Comparison of ENCODE assay signal across 9 cellular contexts in the genomic region with DNA sequence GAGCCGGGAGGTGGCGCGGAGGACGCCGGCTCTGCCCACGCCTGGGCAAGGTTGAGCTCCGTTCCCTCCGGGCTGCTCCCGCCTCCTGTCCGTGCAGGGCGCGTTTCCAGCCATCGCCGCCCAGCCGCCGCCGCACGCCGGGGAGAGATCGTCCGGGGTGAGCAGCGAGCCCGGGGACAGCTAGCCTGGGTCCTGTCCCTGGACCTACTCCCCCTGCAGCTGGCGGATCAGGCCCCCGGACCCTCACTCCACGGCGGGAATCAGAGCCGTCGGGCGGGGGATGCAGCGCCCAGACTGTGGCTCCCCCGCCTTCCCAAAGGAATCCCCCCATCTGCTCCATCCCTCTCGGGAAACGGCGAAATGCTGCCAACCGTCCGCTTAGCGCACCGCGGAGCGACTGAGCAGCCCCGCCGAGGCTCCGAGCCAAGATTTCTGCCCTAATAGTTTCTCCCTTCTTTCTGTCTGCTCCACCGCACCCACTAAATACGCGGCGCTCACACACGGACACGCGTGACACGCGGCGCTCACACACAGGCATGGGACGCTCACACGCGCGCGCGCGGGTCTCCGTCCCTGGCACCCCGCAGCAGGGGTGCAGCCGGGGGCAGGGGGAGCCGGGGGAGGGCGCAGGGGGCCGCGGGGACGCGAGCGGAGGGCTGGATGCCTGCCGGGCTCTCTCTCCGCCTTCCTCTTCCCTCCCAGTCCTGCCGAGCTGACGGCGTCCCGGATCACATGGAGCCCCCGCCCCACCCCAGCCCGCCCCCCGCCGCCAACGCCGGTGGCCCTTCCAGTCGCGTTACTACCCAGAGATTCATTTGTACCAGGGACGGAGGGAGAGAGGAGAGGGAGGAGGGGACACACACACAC. TPM values are rescaled to one million over a fixed set of nuclear protein-coding genes. Genes with fewer than 3 reads are reported as not detected.
DNase-seq lines count a peak whose midpoint lies in the region; ATAC-seq and TF ChIP-seq lines count a peak whose summit lies in the region.
"Had no signal": no experiment of that assay in that cellular context is flagged by ENCODE, and none has a peak within 500 bp of the region (broad histone marks: within the 10 kb centered on the region; RNA-seq: fewer than 3 reads in every experiment).

Gene KCNJ5, plus strand, starts transcription at position 814 of the 867 bp plus-strand sequence. CDS start 19,918 bp downstream, outside the sequence.

- peak; percentile 51 for DNase-seq in NCI-H748 (lab: John Stamatoyannopoulos, UW; ENCODE audit: unreplicated experiment)
- DNase-seq in NCI-H748 treated with DMSO at 0.1 percent for 48 hours (lab: John Stamatoyannopoulos, UW): no peak
- DNase-seq in fibroblast of pulmonary artery (ENCODE audit: low read depth): peak; percentile 16
- peak; percentile 72 for DNase-seq in neural progenitor cell (ENCODE audit: low spot score)
- DNase-seq in SKM-1 (lab: John Stamatoyannopoulos, UW; ENCODE audit: unreplicated experiment): no peak
- DNase-seq in GM13976 (ENCODE audit: low spot score): no peak

- H2AFZ ChIP-seq in neural progenitor cell (replicated peaks): peak within 1 kb of the TSS; percentile 45

- peaks cover 38% of the 10 kb centered on the region for H3K4me1 Mint-ChIP-seq in neural progenitor cell

- H3K27me3 Mint-ChIP-seq in neural progenitor cell (ENCODE audit: insufficient read depth, low read depth): peaks cover 34% of the 10 kb centered on the region

- H3K9me3 Mint-ChIP-seq in neural progenitor cell: no peaks in the 10 kb centered on the region

- H3K27ac Mint-ChIP-seq in neural progenitor cell: no peak within 1 kb of the TSS

- no peak within 1 kb of the TSS for H3K27ac ChIP-seq in neural progenitor cell

- TF ChIP-seq CTCF in WI38 (IDR thresholded peaks at IDR 0.05; ENCODE audit: low read depth, low read length) (no peak), fibroblast of pulmonary artery (IDR thresholded peaks at IDR 0.05; ENCODE audit: low read length, missing control alignments) (no peak), neural progenitor cell (IDR thresholded peaks at IDR 0.05) (no peak), GM13976 (IDR thresholded peaks at IDR 0.05; ENCODE audit: borderline replicate concordance, control extremely low read depth, extremely low read depth, insufficient read depth, missing control alignments) (no peak)

- peak within 1 kb of the TSS; percentile 62 for H3K4me3 ChIP-seq in WI38 (ENCODE audit: low read depth, low read length)
- peak within 1 kb of the TSS; percentile 47 for H3K4me3 ChIP-seq in fibroblast of pulmonary artery (replicated peaks; ENCODE audit: low read depth, low read length)
- peak within 1 kb of the TSS; percentile 60 for H3K4me3 ChIP-seq in neural progenitor cell

- H3K9me3 ChIP-seq in neural progenitor cell (ENCODE audit: low read depth): no peaks in the 10 kb centered on the region

- ATAC-seq in GM18870 (IDR thresholded peaks at IDR 0.05; ENCODE audit: unreplicated experiment): no peak

- no peak within 1 kb of the TSS for H3K9ac ChIP-seq in neural progenitor cell

- H3K4me1 ChIP-seq in neural progenitor cell: peaks cover 34% of the 10 kb centered on the region

- H3F3A ChIP-seq in neural progenitor cell (ENCODE audit: low read depth): peaks cover 35% of the 10 kb centered on the region

- peak within 1 kb of the TSS; percentile 98 for H3K4me2 ChIP-seq in neural progenitor cell

- no peaks in the 10 kb centered on the region for H3K36me3 ChIP-seq in neural progenitor cell

- peaks cover 84% of the 10 kb centered on the region for H3K27me3 ChIP-seq in neural progenitor cell

- H3K36me3 Mint-ChIP-seq in neural progenitor cell: no peaks in the 10 kb centered on the region

- peak within 1 kb of the TSS; percentile 88 for H3K4me3 Mint-ChIP-seq in neural progenitor cell

- no peaks in the 10 kb centered on the region for H3K79me2 ChIP-seq in neural progenitor cell (ENCODE audit: low read depth)

- in situ Hi-C loops in GM13976 (cut with MboI; ENCODE audit: low sequenced_read_pairs, unreplicated experiment): loop anchor here (25.0 kb wide), 1 partner anchor 447 kb away; no protein-coding TSS in a partner anchor

- peaks cover 34% of the 10 kb centered on the region for H4K20me1 ChIP-seq in neural progenitor cell (ENCODE audit: low read depth)

RNA-seq across cellular contexts. Expression of gene KCNJ5, which starts in this region (rescaled TPM):
- total RNA-seq in neural progenitor cell (ENCODE audit: low replicate concordance): 0.03 TPM in 1 of 2 replicates, not detected in the other
- total RNA-seq: T-helper 2 cell treated with Interferon-gamma antibody and Interleukin-4, amounts not matched to agents 100 ng/mL and 5 ng/mL, for 36 hours had no signal

Comparison
In these comparisons a context has a peak if more than half of its experiments do, and no peak if none do; other contexts are left out.
1. DNase-seq: peak in NCI-H748 (single experiment) and fibroblast of pulmonary artery (single experiment); none in NCI-H748 treated with DMSO at 0.1 percent for 48 hours (single experiment), SKM-1 (single experiment) and GM13976 (single experiment).
2. Peak in DNase-seq, H3K4me3 ChIP-seq and H3K4me2 ChIP-seq in neural progenitor cell; RNA of the gene not detected or under 1 TPM.
3. Peak in every context shown above with its lines, with median percentiles within 50 percentile points of each other: H3K4me3 ChIP-seq.